In the genomic region with DNA sequence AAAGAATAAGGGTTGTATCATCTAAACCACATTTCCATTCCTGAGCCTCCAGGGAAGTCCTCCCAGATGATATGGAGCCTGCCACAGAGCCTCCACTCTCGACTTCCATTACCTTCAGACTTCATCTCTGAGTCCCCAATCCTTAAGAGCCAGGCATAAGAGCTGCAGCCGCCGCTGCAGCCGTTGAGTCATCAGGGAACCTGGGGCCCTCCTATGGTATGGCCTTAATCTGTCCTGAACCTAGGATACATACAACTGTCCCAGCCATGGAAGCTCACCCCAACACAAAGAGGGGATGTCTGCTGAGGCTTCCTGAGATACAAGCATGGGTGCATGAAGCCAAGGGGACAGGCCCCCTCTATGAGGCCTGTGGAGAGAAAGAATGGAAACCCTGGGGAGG, we compare ENCODE assay signal across 33 cellular contexts. TPM values are rescaled to one million over a fixed set of nuclear protein-coding genes. Genes with fewer than 3 reads are reported as not detected.
"Had no signal": no experiment of that assay in that cellular context is flagged by ENCODE, and none has a peak within 500 bp of the region (broad histone marks: within the 10 kb centered on the region; RNA-seq: fewer than 3 reads in every experiment).

No MANE protein-coding gene starts in this region.

- H3K4me3 Mint-ChIP-seq: activated CD4-positive, alpha-beta memory T cell treated with anti-CD3 and anti-CD28 coated beads, Interleukin-2, amount 10 ng/mL, durations not matched to agents 7 days and 5 days; activated CD8-positive, alpha-beta memory T cell treated with anti-CD3 and anti-CD28 coated beads, Interleukin-2, amount 10 ng/mL, durations not matched to agents 7 days and 5 days; activated naive CD4-positive, alpha-beta T cell treated with anti-CD3 and anti-CD28 coated beads, Interleukin-2, amount 10 ng/mL, durations not matched to agents 7 days and 5 days; activated naive CD8-positive, alpha-beta T cell; central memory CD8-positive, alpha-beta T cell had no signal

- H3K36me3 Mint-ChIP-seq: activated CD8-positive, alpha-beta memory T cell treated with anti-CD3 and anti-CD28 coated beads, Interleukin-2, amount 10 ng/mL, durations not matched to agents 7 days and 5 days; activated naive CD4-positive, alpha-beta T cell treated with anti-CD3 and anti-CD28 coated beads, Interleukin-2, amount 10 ng/mL, durations not matched to agents 7 days and 5 days; activated naive CD8-positive, alpha-beta T cell had no signal

- H3K27ac Mint-ChIP-seq: activated CD4-positive, alpha-beta memory T cell treated with anti-CD3 and anti-CD28 coated beads, Interleukin-2, amount 10 ng/mL, durations not matched to agents 7 days and 5 days; activated CD8-positive, alpha-beta memory T cell treated with anti-CD3 and anti-CD28 coated beads, Interleukin-2, amount 10 ng/mL, durations not matched to agents 7 days and 5 days; activated naive CD4-positive, alpha-beta T cell treated with anti-CD3 and anti-CD28 coated beads, Interleukin-2, amount 10 ng/mL, durations not matched to agents 7 days and 5 days; activated naive CD8-positive, alpha-beta T cell had no signal

- H3K4me1 Mint-ChIP-seq: central memory CD8-positive, alpha-beta T cell had no signal

- H3K27ac ChIP-seq: brain microvascular endothelial cell, KMS-11, WERI-Rb-1 had no signal

- DNase-seq: activated CD4-positive, alpha-beta memory T cell treated with anti-CD3 and anti-CD28 coated beads, Interleukin-2, amount 10 ng/mL, durations not matched to agents 7 days and 5 days; activated CD4-positive, alpha-beta T cell treated with anti-CD3 and anti-CD28 coated beads for 1 hour; activated CD4-positive, alpha-beta T cell treated with anti-CD3 and anti-CD28 coated beads for 48 hours; activated CD4-positive, CD25-positive, alpha-beta regulatory T cell; activated CD8-positive, alpha-beta memory T cell treated with anti-CD3 and anti-CD28 coated beads for 24 hours; activated CD8-positive, alpha-beta memory T cell treated with anti-CD3 and anti-CD28 coated beads, Interleukin-2, amount 10 ng/mL, durations not matched to agents 7 days and 5 days; activated CD8-positive, alpha-beta memory T cell treated with anti-CD3 and anti-CD28 coated beads, Interleukin-2, amount 50 U/mL, for 48 hours; activated effector memory CD4-positive, alpha-beta T cell treated with Interleukin-2 at 50 U/mL for 16 hours; activated naive CD4-positive, alpha-beta T cell treated with anti-CD3 and anti-CD28 coated beads, Interleukin-2, amount 10 ng/mL, durations not matched to agents 7 days and 5 days; activated T-cell treated with anti-CD3 and anti-CD28 coated beads, Interleukin-2, amount 50 U/mL, for 48 hours; amniotic stem cell; aorta; brain microvascular endothelial cell; NCI-H1105; NCI-H1436 treated with DMSO at 0.1 percent for 48 hours; NCI-H1694 treated with DMSO at 0.1 percent for 48 hours; NCI-H2029; NCI-H510A; NCI-H526; NCI-H748 treated with DMSO at 0.1 percent for 48 hours; NK-92 treated with Interleukin-12 subunit alpha and Interleukin-12 subunit beta, amount 100 ng/mL, for 24 hours; OCI-M1; Right ventricle myocardium superior; SW 1271; T-helper 1 cell; T-helper 2 cell; T1000; WERI-Rb-1 had no signal

- H3K4me2 ChIP-seq: KMS-11 had no signal

- H3K27me3 ChIP-seq: brain microvascular endothelial cell had no signal

- H3K36me3 ChIP-seq: brain microvascular endothelial cell, WERI-Rb-1 had no signal

- H3K9me3 Mint-ChIP-seq: activated CD4-positive, alpha-beta memory T cell treated with anti-CD3 and anti-CD28 coated beads, Interleukin-2, amount 10 ng/mL, durations not matched to agents 7 days and 5 days; activated naive CD4-positive, alpha-beta T cell treated with anti-CD3 and anti-CD28 coated beads, Interleukin-2, amount 10 ng/mL, durations not matched to agents 7 days and 5 days; central memory CD8-positive, alpha-beta T cell had no signal

- H3K9ac ChIP-seq: KMS-11 had no signal

- H3K27me3 Mint-ChIP-seq: activated CD4-positive, alpha-beta memory T cell treated with anti-CD3 and anti-CD28 coated beads, Interleukin-2, amount 10 ng/mL, durations not matched to agents 7 days and 5 days; activated CD8-positive, alpha-beta memory T cell treated with anti-CD3 and anti-CD28 coated beads, Interleukin-2, amount 10 ng/mL, durations not matched to agents 7 days and 5 days; activated naive CD8-positive, alpha-beta T cell had no signal

- ATAC-seq: activated CD8-positive, alpha-beta memory T cell treated with anti-CD3 and anti-CD28 coated beads, Interleukin-2, amount 10 ng/mL, durations not matched to agents 7 days and 5 days had no signal

RNA-seq across cellular contexts. Expression of a gene that starts 16.3 kb away (rescaled TPM):
- total RNA-seq: activated CD4-positive, alpha-beta memory T cell treated with anti-CD3 and anti-CD28 coated beads, Interleukin-2, amount 10 ng/mL, durations not matched to agents 7 days and 5 days; activated CD8-positive, alpha-beta memory T cell treated with anti-CD3 and anti-CD28 coated beads, Interleukin-2, amount 10 ng/mL, durations not matched to agents 7 days and 5 days; LHCN-M2; M059J had no signal

RNA-seq across cellular contexts. Expression of a gene that starts 25.9 kb away (rescaled TPM):
- total RNA-seq: activated CD4-positive, alpha-beta memory T cell treated with anti-CD3 and anti-CD28 coated beads, Interleukin-2, amount 10 ng/mL, durations not matched to agents 7 days and 5 days; activated CD8-positive, alpha-beta memory T cell treated with anti-CD3 and anti-CD28 coated beads, Interleukin-2, amount 10 ng/mL, durations not matched to agents 7 days and 5 days; LHCN-M2; Right ventricle myocardium superior had no signal
